ENCODE assay signal across 8 cellular contexts in the genomic region with DNA sequence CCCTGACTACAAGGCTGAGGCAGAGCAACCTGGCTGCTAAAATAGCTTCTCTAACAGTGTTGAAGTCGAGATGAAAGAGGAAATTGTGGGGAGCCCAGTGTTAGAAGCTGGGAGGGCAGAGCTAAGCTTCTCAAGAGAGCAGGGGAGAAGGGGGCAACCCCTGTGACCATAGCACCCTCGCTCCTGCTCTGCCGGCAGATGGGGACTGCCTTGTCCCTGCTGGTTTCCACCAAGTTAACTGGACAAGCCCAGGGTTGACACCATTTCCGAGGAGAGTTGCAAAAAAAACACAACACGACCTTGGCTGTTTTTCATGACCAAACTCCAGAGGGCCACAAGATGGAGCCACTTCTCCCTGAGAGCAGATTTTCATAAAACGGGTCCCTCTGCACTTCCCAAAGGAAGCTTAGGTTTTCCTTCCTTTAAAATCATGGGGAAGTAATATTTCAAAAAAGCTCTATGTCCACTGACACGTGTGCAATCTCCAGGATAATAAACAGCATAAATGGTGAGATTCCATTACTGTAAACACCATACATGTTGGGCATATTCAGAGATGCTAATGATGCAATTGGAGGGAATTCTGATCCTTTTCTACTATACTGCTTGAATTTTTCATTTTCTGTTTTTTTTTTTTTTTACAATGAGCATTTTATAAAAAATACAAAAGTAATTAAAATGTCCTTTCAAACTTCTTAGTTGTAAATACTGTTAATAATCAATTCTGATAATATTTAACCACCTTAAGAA.
DNase-seq lines count a peak whose midpoint lies in the region; TF ChIP-seq lines count a peak whose summit lies in the region.

No MANE protein-coding gene starts in this region.

- no peaks in the 10 kb centered on the region for H3K4me1 ChIP-seq in esophagus squamous epithelium
- no peaks in the 10 kb centered on the region for H3K4me1 ChIP-seq in effector memory CD4-positive, alpha-beta T cell (ENCODE audit: control insufficient read depth, insufficient read depth, low read length, poor library complexity, severe bottlenecking)

- no peak for TF ChIP-seq POLR2A in esophagus squamous epithelium (IDR thresholded peaks at IDR 0.05)

- no peak overlapping the region for H3K27ac ChIP-seq in esophagus squamous epithelium
- H3K27ac ChIP-seq in effector memory CD4-positive, alpha-beta T cell (ENCODE audit: insufficient read depth, low read length, poor library complexity, severe bottlenecking): no peak overlapping the region

- TF ChIP-seq CTCF in GM12874 (IDR thresholded peaks at IDR 0.05; ENCODE audit: insufficient read depth, low read depth, low read length) (peak; percentile 44; the same call in 1 of the 2 replicates), esophagus squamous epithelium (IDR thresholded peaks at IDR 0.05) (peak in 5 of 6 experiments; percentile 27 to 49 (median 40))

- DNase-seq in AG08395 (ENCODE audit: low spot score) (peak; percentile 40), RPMI8226 (peak; percentile 16), esophagus squamous epithelium (lab: John Stamatoyannopoulos, UW) (no peak), cortex of kidney (lab: John Stamatoyannopoulos, UW) (no peak), G401 (ENCODE audit: low spot score) (no peak)
- DNase-seq in stimulated activated CD8-positive, alpha-beta memory T cell treated with anti-CD3 and anti-CD28 coated beads, Interleukin-4, amount 100 ng/mL, for 24 hours (ENCODE audit: low read depth): peak; percentile 10
- DNase-seq in effector memory CD4-positive, alpha-beta T cell: no peak

- in situ Hi-C loops in G401 (cut with HindIII; ENCODE audit: low sequenced_read_pairs): no loop called here

- H3K4me3 ChIP-seq in esophagus squamous epithelium: no peak overlapping the region
- no peak overlapping the region for H3K4me3 ChIP-seq in effector memory CD4-positive, alpha-beta T cell (ENCODE audit: insufficient read depth, low read depth, low read length, poor library complexity, severe bottlenecking)

- no peaks in the 10 kb centered on the region for H3K27me3 ChIP-seq in esophagus squamous epithelium
- no peaks in the 10 kb centered on the region for H3K27me3 ChIP-seq in effector memory CD4-positive, alpha-beta T cell (replicated peaks; ENCODE audit: control insufficient read depth, insufficient read depth, low read length, poor library complexity, severe bottlenecking)

- intact Hi-C loops in esophagus squamous epithelium (cut with DNase I): no loop called here

- 58 to 66% methylated on average over 5 to 7 of the region's 7 CpGs for WGBS in esophagus squamous epithelium, 2 donors

- peaks cover 0 to 61% (median 0%) of the 10 kb centered on the region in 3 donors for H3K36me3 ChIP-seq in esophagus squamous epithelium
- peaks cover 42% of the 10 kb centered on the region for H3K36me3 ChIP-seq in effector memory CD4-positive, alpha-beta T cell (ENCODE audit: control insufficient read depth, insufficient read depth, low read length)

- no peaks in the 10 kb centered on the region for H3K9me3 ChIP-seq in esophagus squamous epithelium
- H3K9me3 ChIP-seq in effector memory CD4-positive, alpha-beta T cell (ENCODE audit: control insufficient read depth, low read length): no peaks in the 10 kb centered on the region

Comparison
In these comparisons a context has a peak if more than half of its experiments do, and no peak if none do; other contexts are left out.
1. DNase-seq: peak in AG08395 (single experiment), RPMI8226 (single experiment) and stimulated activated CD8-positive, alpha-beta memory T cell treated with anti-CD3 and anti-CD28 coated beads, Interleukin-4, amount 100 ng/mL, for 24 hours (single experiment); none in esophagus squamous epithelium (single experiment), cortex of kidney (single experiment), G401 (single experiment) and effector memory CD4-positive, alpha-beta T cell (0 of 3).